Comparison of ENCODE assay signal across 4 cellular contexts in genomic region chr5:180740953-180741352, GRCh38. TPM values are rescaled to one million over a fixed set of nuclear protein-coding genes. Genes with fewer than 3 reads are reported as not detected.
"Had no signal": no experiment of that assay in that cellular context is flagged by ENCODE, and none has a peak within 500 bp of the region (broad histone marks: within the 10 kb centered on the region; RNA-seq: fewer than 3 reads in every experiment).

No MANE protein-coding gene starts in this region.

RNA-seq across cellular contexts. Expression of gene OR2Y1, which starts 1.1 kb away (rescaled TPM):
- total RNA-seq: LHCN-M2, M059J, MCF 10A, NCI-H460 had no signal
